In genomic region chr2:1717129-1717528, GRCh38 we compare ENCODE assay signal across 11 cellular contexts. TPM values are rescaled to one million over a fixed set of nuclear protein-coding genes. Genes with fewer than 3 reads are reported as not detected.
A peak's percentile ranks its signal among the peaks of the same experiment; 100 is the strongest.
DNase-seq lines count a peak whose midpoint lies in the region; ATAC-seq and TF ChIP-seq lines count a peak whose summit lies in the region.
"Had no signal": no experiment of that assay in that cellular context is flagged by ENCODE, and none has a peak within 500 bp of the region (broad histone marks: within the 10 kb centered on the region; RNA-seq: fewer than 3 reads in every experiment).

No MANE protein-coding gene starts in this region.

- peaks cover 0 to 14% of the 10 kb centered on the region in 2 donors for H3K4me1 ChIP-seq in duodenal mucosa (ENCODE audit: control insufficient read depth in 1 of 2, insufficient read depth in 2 of 2, low read length in 2 of 2)

- H3K27me3 ChIP-seq in H7 (ENCODE audit: control insufficient read depth, insufficient read depth, low read length) (no peaks in the 10 kb centered on the region), duodenal mucosa (ENCODE audit: control insufficient read depth in 1 of 2, insufficient read depth in 2 of 2, low read length in 2 of 2) (no peaks in the 10 kb centered on the region), brain microvascular endothelial cell (replicated peaks) (no peaks in the 10 kb centered on the region)

- intact Hi-C loops in sciatic nerve (cut with DNase I), result no loop called here

- H3K4me3 ChIP-seq in H7 (ENCODE audit: insufficient read depth, low read depth, low read length), result no peak overlapping the region
- no peak overlapping the region for H3K4me3 ChIP-seq in duodenal mucosa (ENCODE audit: low read depth in 1 of 2, low read length in 2 of 2)
- no peak overlapping the region for H3K4me3 ChIP-seq in brain microvascular endothelial cell (ENCODE audit: low read depth, low read length)

- H3K27ac ChIP-seq in duodenal mucosa (ENCODE audit: low read depth, low read length), result peak overlapping the region; percentile 22
- H3K27ac ChIP-seq in brain microvascular endothelial cell, result no peak overlapping the region

- ATAC-seq in sciatic nerve (peak; percentile 4), GM19467 (IDR thresholded peaks at IDR 0.05; ENCODE audit: unreplicated experiment) (no peak), GM18520 (IDR thresholded peaks at IDR 0.05; ENCODE audit: unreplicated experiment) (no peak)
- ATAC-seq: natural killer cell had no signal

- H3K9ac ChIP-seq in duodenal mucosa (ENCODE audit: low read depth in 1 of 2, low read length in 2 of 2), result no peak overlapping the region

- H3K36me3 ChIP-seq in H7 (replicated peaks; ENCODE audit: control insufficient read depth, insufficient read depth, low read length) (no peaks in the 10 kb centered on the region), duodenal mucosa (ENCODE audit: control insufficient read depth in 1 of 2, insufficient read depth in 2 of 2, low read length in 2 of 2) (no peaks in the 10 kb centered on the region), brain microvascular endothelial cell (replicated peaks) (no peaks in the 10 kb centered on the region)

- no peak for TF ChIP-seq CTCF in brain microvascular endothelial cell (IDR thresholded peaks at IDR 0.05; ENCODE audit: low read depth, low read length, missing control alignments)

- H3K9me3 ChIP-seq in duodenal mucosa (ENCODE audit: control insufficient read depth in 1 of 2, low read length in 2 of 2), result no peaks in the 10 kb centered on the region

- in situ Hi-C loops in brain microvascular endothelial cell (cut with HindIII; ENCODE audit: low pct_ligation_motif_present, low sequenced_read_pairs), result no loop called here

- peak; percentile 28 for DNase-seq in H7
- DNase-seq in left kidney (ENCODE audit: low read depth, low spot score), result peak; percentile 28
- no peak for DNase-seq in sciatic nerve (ENCODE audit: low spot score)
- no peak for DNase-seq in brain microvascular endothelial cell
- DNase-seq in dedifferentiated amniotic fluid mesenchymal stem cell (ENCODE audit: extremely low spot score), result no peak
- DNase-seq: CD4-positive, alpha-beta T cell; MV-4-11; natural killer cell had no signal

RNA-seq across cellular contexts. Expression of gene PXDN, which starts 27.2 kb away (rescaled TPM):
- total RNA-seq in H7 (2014; rRNA removed; shearing (Covaris generic)), result 102 and 124 TPM in 2 replicates
- 38.1 TPM for total RNA-seq in sciatic nerve

Comparison
In these comparisons a context has a peak if more than half of its experiments do, and no peak if none do; other contexts are left out.
1. DNase-seq: peak in H7 (single experiment) and left kidney (single experiment); none in sciatic nerve (single experiment), brain microvascular endothelial cell (single experiment) and dedifferentiated amniotic fluid mesenchymal stem cell (single experiment).